In genomic region chr1:19209439-19209989, GRCh38 we compare ENCODE assay signal across 8 cellular contexts. TPM values are rescaled to one million over a fixed set of nuclear protein-coding genes. Genes with fewer than 3 reads are reported as not detected.
A peak's percentile ranks its signal among the peaks of the same experiment; 100 is the strongest.
DNase-seq lines count a peak whose midpoint lies in the region; ATAC-seq and TF ChIP-seq lines count a peak whose summit lies in the region.

No MANE protein-coding gene starts in this region.

- H3K27me3 ChIP-seq in NT2/D1 (ENCODE audit: insufficient read depth, insufficient read length), result no peaks in the 10 kb centered on the region
- no peaks in the 10 kb centered on the region for H3K27me3 ChIP-seq in left ventricle myocardium inferior (ENCODE audit: low read depth)
- no peaks in the 10 kb centered on the region for H3K27me3 ChIP-seq in psoas muscle (ENCODE audit: insufficient read depth in 3 of 3, low read length in 2 of 3)

- peaks cover 55% of the 10 kb centered on the region for H3K36me3 Mint-ChIP-seq in activated naive CD8-positive, alpha-beta T cell treated with anti-CD3 and anti-CD28 coated beads for 36 hours

- no peaks in the 10 kb centered on the region for H3K27me3 Mint-ChIP-seq in activated naive CD8-positive, alpha-beta T cell treated with anti-CD3 and anti-CD28 coated beads for 36 hours

- H3K9me3 ChIP-seq in NT2/D1 (ENCODE audit: insufficient read depth, low read length), result no peaks in the 10 kb centered on the region
- H3K9me3 ChIP-seq in left ventricle myocardium inferior (replicated peaks), result no peaks in the 10 kb centered on the region
- H3K9me3 ChIP-seq in psoas muscle, result no peaks in the 10 kb centered on the region

- H3K36me3 ChIP-seq in NT2/D1 (ENCODE audit: insufficient read depth, insufficient read length, low read length) (peaks cover 39% of the 10 kb centered on the region), left ventricle myocardium inferior (peaks cover 5% of the 10 kb centered on the region), psoas muscle (ENCODE audit: insufficient read depth in 1 of 2, low read depth in 1 of 2) (peaks cover 0 to 25% of the 10 kb centered on the region in 2 donors)

- H3K4me1 Mint-ChIP-seq in activated naive CD8-positive, alpha-beta T cell treated with anti-CD3 and anti-CD28 coated beads for 36 hours, result peaks cover 60% of the 10 kb centered on the region

- WGBS in psoas muscle, 3 donors, result 0 to 1% (median 0%) methylated on average over 27 to 28 of the region's 28 CpGs

- no peaks in the 10 kb centered on the region for H3K9me3 Mint-ChIP-seq in activated naive CD8-positive, alpha-beta T cell treated with anti-CD3 and anti-CD28 coated beads for 36 hours

- peak; percentile 65 for DNase-seq in NCI-H82 (lab: John Stamatoyannopoulos, UW)
- DNase-seq in NCI-H82 treated with DMSO at 0.1 percent for 48 hours (lab: John Stamatoyannopoulos, UW; ENCODE audit: unreplicated experiment), result no peak
- DNase-seq in NT2/D1 (ENCODE audit: low read depth, low spot score), result no peak
- peak; percentile 78 for DNase-seq in activated naive CD8-positive, alpha-beta T cell treated with anti-CD3 and anti-CD28 coated beads for 36 hours
- DNase-seq in left ventricle myocardium inferior, result peak; percentile 19
- DNase-seq in psoas muscle, result peak in 1 of 2 donors; percentile 40
- no peak for DNase-seq in retina

- H3K27ac Mint-ChIP-seq in activated naive CD8-positive, alpha-beta T cell treated with anti-CD3 and anti-CD28 coated beads for 36 hours, result peak overlapping the region; percentile 95

- H3K9ac ChIP-seq in NT2/D1 (ENCODE audit: insufficient read length, low read depth), result peak overlapping the region; percentile 90

- H3K27ac ChIP-seq in left ventricle myocardium inferior (replicated peaks) (peak overlapping the region; percentile 93), psoas muscle (peak overlapping the region; percentile 91)

- H3K4me3 Mint-ChIP-seq in activated naive CD8-positive, alpha-beta T cell treated with anti-CD3 and anti-CD28 coated beads for 36 hours, result peak overlapping the region; percentile 96

- ATAC-seq in HG02588 (IDR thresholded peaks at IDR 0.05; ENCODE audit: unreplicated experiment) (peak; percentile 40), psoas muscle (peak; percentile 38 to 62 (median 58))

- TF ChIP-seq CTCF in left ventricle myocardium inferior (IDR thresholded peaks at IDR 0.05; ENCODE audit: borderline replicate concordance), result no peak
- TF ChIP-seq CTCF in psoas muscle (IDR thresholded peaks at IDR 0.05), result no peak

- H3K4me1 ChIP-seq in NT2/D1 (ENCODE audit: insufficient read depth, insufficient read length) (no peaks in the 10 kb centered on the region), left ventricle myocardium inferior (peaks cover 88% of the 10 kb centered on the region), psoas muscle (peaks cover 66% of the 10 kb centered on the region)

- H3K4me3 ChIP-seq in NT2/D1 (ENCODE audit: insufficient read length, low read depth), result peak overlapping the region; percentile 91
- peak overlapping the region; percentile 84 for H3K4me3 ChIP-seq in left ventricle myocardium inferior
- peak overlapping the region; percentile 72 for H3K4me3 ChIP-seq in psoas muscle

- intact Hi-C loops in left ventricle myocardium inferior (cut with micrococcal nuclease), result no loop called here
- intact Hi-C loops in psoas muscle (cut with DNase I), result loop anchor here in 1 of 2 donors (2.0 kb wide), 1 partner anchor 31 kb away; no protein-coding TSS in a partner anchor

RNA-seq across cellular contexts. Expression of gene UBR4, which starts 0.6 kb away (rescaled TPM):
- total RNA-seq in activated naive CD8-positive, alpha-beta T cell treated with anti-CD3 and anti-CD28 coated beads for 36 hours, result 100 to 1,000 TPM; 109 to 110 TPM
- total RNA-seq in left ventricle myocardium inferior (54.3 TPM), psoas muscle (100 to 1,000 TPM; 109 to 185 (median 128) TPM)
- polyA plus RNA-seq in psoas muscle, result 100 to 1,000 TPM in 2 of 3 donors, 10 to 100 TPM in 1; 89.9 to 134 (median 118) TPM

RNA-seq across cellular contexts. Expression of gene EMC1, which starts 41.8 kb away (rescaled TPM):
- 10 to 100 TPM; 49.9 to 53.8 TPM for total RNA-seq in activated naive CD8-positive, alpha-beta T cell treated with anti-CD3 and anti-CD28 coated beads for 36 hours
- 27.6 TPM for total RNA-seq in left ventricle myocardium inferior
- total RNA-seq in psoas muscle, result 10 to 100 TPM; 31.1 to 38.5 (median 35.1) TPM
- 10 to 100 TPM; 12.7 to 29.4 (median 18.9) TPM for polyA plus RNA-seq in psoas muscle

RNA-seq across cellular contexts. Expression of gene MRTO4, which starts 42.1 kb away (rescaled TPM):
- total RNA-seq in activated naive CD8-positive, alpha-beta T cell treated with anti-CD3 and anti-CD28 coated beads for 36 hours, result 100 to 1,000 TPM; 137 to 149 TPM
- total RNA-seq in left ventricle myocardium inferior (10.0 TPM), psoas muscle (10 to 100 TPM; 19.9 to 35.8 (median 28.8) TPM)
- polyA plus RNA-seq in psoas muscle, result 100 to 1,000 TPM in 1 of 3 donors, 10 to 100 TPM in 2; 43.0 to 103 (median 43.7) TPM

Comparison
In these comparisons a context has a peak if more than half of its experiments do, and no peak if none do; other contexts are left out.
1. DNase-seq: peak in NCI-H82 (single experiment), activated naive CD8-positive, alpha-beta T cell treated with anti-CD3 and anti-CD28 coated beads for 36 hours (single experiment) and left ventricle myocardium inferior (single experiment); none in NCI-H82 treated with DMSO at 0.1 percent for 48 hours (single experiment), NT2/D1 (single experiment) and retina (single experiment).
2. Peak in every context shown above with its lines, with median percentiles within 50 percentile points of each other: H3K4me3 ChIP-seq.